12 cellular contexts compared by ENCODE assay signal in genomic region chr14:69807192-69807591, GRCh38. TPM values are rescaled to one million over a fixed set of nuclear protein-coding genes. Genes with fewer than 3 reads are reported as not detected.
"Had no signal": no experiment of that assay in that cellular context is flagged by ENCODE, and none has a peak within 500 bp of the region (broad histone marks: within the 10 kb centered on the region; RNA-seq: fewer than 3 reads in every experiment).

No MANE protein-coding gene starts in this region.

- FAIRE-seq: H1, H54 had no signal

- H3K4me3 ChIP-seq: GM23248, GM23338, HAP-1 had no signal

- H3K36me3 ChIP-seq: HAP-1 had no signal

- H3K9me3 ChIP-seq: HAP-1 had no signal

- DNase-seq: GM23248, GOT3, H7, H9, HCEC 1CT, HFFc6 had no signal

- H3K4me3 Mint-ChIP-seq: GM23338, H9, HFFc6 had no signal

- ATAC-seq: GM23338, HCT116 had no signal

- H3K4me2 ChIP-seq: GM23338 had no signal

- H3K27ac ChIP-seq: GM23248 had no signal

- H3K9ac ChIP-seq: GM23248 had no signal

- H3K4me1 ChIP-seq: HAP-1 had no signal

- H3K27ac Mint-ChIP-seq: GM23338, H9, HFFc6 had no signal

- H3K9me3 Mint-ChIP-seq: GM23338, H9, HFFc6 had no signal

- H2AFZ ChIP-seq: GM23248, GM23338 had no signal

RNA-seq across cellular contexts. Expression of gene SLC10A1, which starts 10.2 kb away (rescaled TPM):
- total RNA-seq: GM23248, GM23338, H1, H4, H7, H9, HFFc6 had no signal
- polyA plus RNA-seq: GM23248, H1 had no signal
